20 cellular contexts compared by ENCODE assay signal in the genomic region with DNA sequence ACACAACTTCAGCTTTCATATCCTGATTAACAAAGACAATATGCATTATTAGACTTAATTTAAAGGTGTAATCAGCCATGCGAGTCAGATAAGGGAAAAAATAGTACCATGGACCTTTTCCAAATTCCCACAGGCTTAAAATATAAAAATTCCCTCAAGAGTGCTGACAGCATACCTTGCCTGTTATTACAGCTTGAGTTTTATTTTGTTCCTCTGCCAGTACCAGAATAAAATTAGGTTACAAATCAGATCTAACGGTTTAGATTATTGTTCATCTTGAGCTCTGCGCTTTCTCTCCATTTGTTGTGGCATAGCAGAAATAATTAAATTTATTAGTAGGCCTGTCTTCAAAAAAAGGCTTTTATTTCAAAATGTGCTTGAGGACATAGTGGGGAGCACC.
"Had no signal": no experiment of that assay in that cellular context is flagged by ENCODE, and none has a peak within 500 bp of the region (broad histone marks: within the 10 kb centered on the region; RNA-seq: fewer than 3 reads in every experiment).

No MANE protein-coding gene starts in this region.

- H3K36me3 Mint-ChIP-seq: natural killer cell; stimulated activated memory B cell treated with anti-CD40 and anti-IgM and Interleukin-4, amounts not matched to agents 10 μg/mL and 1 μg/mL and 100 μg/mL, for 72 hours had no signal

- H3K27ac ChIP-seq: hepatocyte, left lung, lower lobe of right lung, neutrophil, pancreas, skin epidermis, spleen, tibial nerve, upper lobe of left lung had no signal

- H3K27me3 ChIP-seq: dorsolateral prefrontal cortex, hepatocyte, left lung, neutrophil, pancreas, spleen, testis, tibial nerve, upper lobe of left lung had no signal

- H3K4me1 Mint-ChIP-seq: natural killer cell; stimulated activated memory B cell treated with anti-CD40 and anti-IgM and Interleukin-4, amounts not matched to agents 10 μg/mL and 1 μg/mL and 100 μg/mL, for 72 hours had no signal

- H3K36me3 ChIP-seq: left lung, lower lobe of right lung, neutrophil, pancreas, spleen, tibial nerve, upper lobe of left lung had no signal

- H3K27ac Mint-ChIP-seq: natural killer cell; progenitor cell of endocrine pancreas; stimulated activated memory B cell treated with anti-CD40 and anti-IgM and Interleukin-4, amounts not matched to agents 10 μg/mL and 1 μg/mL and 100 μg/mL, for 72 hours had no signal

- H3K4me2 ChIP-seq: hepatocyte had no signal

- H2AFZ ChIP-seq: hepatocyte had no signal

- DNase-seq: cerebellar nuclear complex; dorsolateral prefrontal cortex; effector CD4-positive, alpha-beta T cell; kidney; left lung; lower lobe of right lung; natural killer cell; pancreas; spleen; stimulated activated CD4-positive, alpha-beta T cell treated with anti-CD3 and anti-CD28 coated beads, Interleukin-4, amount 100 ng/mL, for 4 hours; stimulated activated naive CD8-positive, alpha-beta T cell treated with anti-CD3 and anti-CD28 coated beads, Interleukin-15, Interleukin-2, amounts not matched to agents 100 U/mL and 50 U/mL, for 24 hours; substantia nigra; testis; upper lobe of left lung had no signal

- H3K4me3 ChIP-seq: dorsolateral prefrontal cortex, hepatocyte, left lung, lower lobe of right lung, pancreas, skin epidermis, spleen, testis, tibial nerve, upper lobe of left lung had no signal

- H3K9me3 ChIP-seq: left lung, lower lobe of right lung, neutrophil, pancreas, spleen, testis, tibial nerve, upper lobe of left lung had no signal

- H3K4me3 Mint-ChIP-seq: natural killer cell; stimulated activated memory B cell treated with anti-CD40 and anti-IgM and Interleukin-4, amounts not matched to agents 10 μg/mL and 1 μg/mL and 100 μg/mL, for 72 hours had no signal

- H3K27me3 Mint-ChIP-seq: progenitor cell of endocrine pancreas; stimulated activated memory B cell treated with anti-CD40 and anti-IgM and Interleukin-4, amounts not matched to agents 10 μg/mL and 1 μg/mL and 100 μg/mL, for 72 hours had no signal

- ATAC-seq: left lung; lower lobe of right lung; natural killer cell; pancreas; stimulated activated memory B cell treated with anti-CD40 and anti-IgM and Interleukin-4, amounts not matched to agents 10 μg/mL and 1 μg/mL and 100 μg/mL, for 72 hours; stimulated activated naive CD8-positive, alpha-beta T cell treated with anti-CD3 and anti-CD28 coated beads, Interleukin-15, Interleukin-2, amounts not matched to agents 100 U/mL and 50 U/mL, for 24 hours had no signal
